ENCODE assay signal across 8 cellular contexts in genomic region chr7:102285541-102286236, GRCh38. TPM values are rescaled to one million over a fixed set of nuclear protein-coding genes. Genes with fewer than 3 reads are reported as not detected.
DNase-seq lines count a peak whose midpoint lies in the region; ATAC-seq and TF ChIP-seq lines count a peak whose summit lies in the region.

No MANE protein-coding gene starts in this region.

- CTCF ChIA-PET in OCI-LY7 (lab: Charles Lee; ENCODE audit: unreplicated experiment), result no interaction called here

- 34 to 42% methylated on average over 13 to 19 of the region's 19 CpGs for WGBS in esophagus, 2 donors

- H3K4me1 ChIP-seq in OCI-LY7 (ENCODE audit: insufficient read depth, low read length, poor library complexity, severe bottlenecking), result peaks cover 59% of the 10 kb centered on the region
- H3K4me1 ChIP-seq in esophagus (ENCODE audit: control insufficient read depth in 2 of 2, insufficient read depth in 2 of 2, low read length in 1 of 2), result peaks cover 6 to 9% of the 10 kb centered on the region in 2 donors

- no TSS peak for BruUV-seq in OCI-LY7 (replicated peaks; lab: Mats Ljungman, UMichigan)

- no peaks in the 10 kb centered on the region for H3K36me3 Mint-ChIP-seq in progenitor cell of endocrine pancreas (ENCODE audit: insufficient read depth)

- ATAC-seq in HG02678 (IDR thresholded peaks at IDR 0.05; ENCODE audit: unreplicated experiment) (no peak), HG03354 (IDR thresholded peaks at IDR 0.05; ENCODE audit: poor library complexity, severe bottlenecking, unreplicated experiment) (no peak)

- DNase-seq in DMS53 treated with DMSO at 0.1 percent for 48 hours (lab: John Stamatoyannopoulos, UW; ENCODE audit: unreplicated experiment), result peak; percentile 29
- no peak for DNase-seq in OCI-LY7 (ENCODE audit: low spot score)
- DNase-seq in progenitor cell of endocrine pancreas (ENCODE audit: low spot score, unreplicated experiment), result no peak
- no peak for DNase-seq in DMS79 (lab: John Stamatoyannopoulos, UW)
- no peak for DNase-seq in posterior cingulate gyrus

- peak overlapping the region; percentile 58 for H3K4me3 Mint-ChIP-seq in progenitor cell of endocrine pancreas (ENCODE audit: low read depth)

- peaks cover 2% of the 10 kb centered on the region for H3K4me1 Mint-ChIP-seq in progenitor cell of endocrine pancreas (ENCODE audit: low read depth)

- H3K27ac Mint-ChIP-seq in progenitor cell of endocrine pancreas, result no peak overlapping the region

- intact Hi-C loops in OCI-LY7 (cut with micrococcal nuclease; ENCODE audit: unreplicated experiment) (loop anchor here (5.0 kb wide), 3 partner anchors 37 to 182 kb away; no protein-coding TSS in a partner anchor), posterior cingulate gyrus (cut with DNase I) (no loop called here)

- H3K9me2 ChIP-seq in OCI-LY7 (ENCODE audit: insufficient read depth, low read length), result no peaks in the 10 kb centered on the region

- TF ChIP-seq CTCF in OCI-LY7 (conservative IDR thresholded peaks at IDR 0.05; ENCODE audit: low read length) (no peak), progenitor cell of endocrine pancreas (IDR thresholded peaks at IDR 0.05; ENCODE audit: unreplicated experiment) (no peak)

- peaks cover 34% of the 10 kb centered on the region for H3K79me2 ChIP-seq in OCI-LY7 (ENCODE audit: insufficient read depth, low read depth, low read length)

- H3K27me3 ChIP-seq in esophagus (ENCODE audit: control insufficient read depth in 1 of 2, insufficient read depth in 2 of 2, low read length in 2 of 2), result no peaks in the 10 kb centered on the region

- H4K20me1 ChIP-seq in OCI-LY7 (ENCODE audit: insufficient read depth, low read length), result no peaks in the 10 kb centered on the region

- H2AFZ ChIP-seq in OCI-LY7 (ENCODE audit: low read length), result 0 out of 2 replicates have a peak overlapping the region, but pooled peaks have one; percentile 32

- POLR2A ChIA-PET in OCI-LY7 (lab: Charles Lee), result interaction anchor here (0.9 to 11.9 kb wide), 2 partner anchors 19 to 21 kb away, joined by 6 to 154 read pairs; no protein-coding TSS in a partner anchor

- H3K27ac ChIP-seq in OCI-LY7 (ENCODE audit: low read depth, low read length, poor library complexity, severe bottlenecking) (peak overlapping the region; percentile 65), esophagus (ENCODE audit: low read depth in 2 of 2, low read length in 1 of 2) (peak overlapping the region; percentile 52 to 69)

- H3K4me3 ChIP-seq in OCI-LY7 (ENCODE audit: low read depth, low read length, poor library complexity, severe bottlenecking), result peak overlapping the region; percentile 77
- H3K4me3 ChIP-seq in esophagus (ENCODE audit: low read depth in 1 of 2, low read length in 2 of 2), result peak overlapping the region; percentile 55 to 56

- peaks cover 17% of the 10 kb centered on the region for H3K36me3 ChIP-seq in OCI-LY7 (ENCODE audit: insufficient read depth, low read length)
- no peaks in the 10 kb centered on the region for H3K36me3 ChIP-seq in esophagus (ENCODE audit: control insufficient read depth in 2 of 2, insufficient read depth in 2 of 2, low read length in 1 of 2)

- peak overlapping the region; percentile 95 for H3K4me2 ChIP-seq in OCI-LY7 (ENCODE audit: low read length)

- H3K9me3 Mint-ChIP-seq in progenitor cell of endocrine pancreas (ENCODE audit: low read depth), result no peaks in the 10 kb centered on the region

- H3K27me3 Mint-ChIP-seq in progenitor cell of endocrine pancreas, result peaks cover 11% of the 10 kb centered on the region

- H3K9me3 ChIP-seq in OCI-LY7 (ENCODE audit: low read length) (no peaks in the 10 kb centered on the region), esophagus (ENCODE audit: control insufficient read depth in 2 of 2, insufficient read depth in 1 of 2, low read depth in 1 of 2, low read length in 1 of 2) (no peaks in the 10 kb centered on the region)

RNA-seq across cellular contexts. Expression of gene SH2B2, which starts 1.0 kb away (rescaled TPM):
- total RNA-seq in OCI-LY7 (2014; rRNA removed; shearing (Covaris generic)), result 27.3 and 42.0 TPM in 2 replicates
- 109 and 131 TPM in 2 replicates for total RNA-seq in OCI-LY7 (2022)
- 1 to 10 TPM; 1.0 to 1.4 TPM for polyA plus RNA-seq in esophagus
- 11.2 and 11.5 TPM in 2 replicates for total RNA-seq in progenitor cell of endocrine pancreas
